ENCODE assay signal across 8 cellular contexts in genomic region chr16:2206420-2206779, GRCh38. TPM values are rescaled to one million over a fixed set of nuclear protein-coding genes. Genes with fewer than 3 reads are reported as not detected.
DNase-seq lines count a peak whose midpoint lies in the region; ATAC-seq, FAIRE-seq and TF ChIP-seq lines count a peak whose summit lies in the region.

No MANE protein-coding gene starts in this region.

- H4K20me1 ChIP-seq in K562 (replicated peaks; ENCODE audit: control insufficient read depth, insufficient read depth, low read length): peaks cover 8% of the 10 kb centered on the region

- TF ChIP-seq EP300 in K562 (IDR thresholded peaks at IDR 0.05; ENCODE audit: low read length): no peak

- in situ Hi-C loops in K562 (cut with MboI): no loop called here

- no peaks in the 10 kb centered on the region for H3K9me1 ChIP-seq in K562 (ENCODE audit: control insufficient read depth, insufficient read depth, low read length)

- ATAC-seq in left cardiac atrium (no peak), K562 (no peak), HG03520 (IDR thresholded peaks at IDR 0.05; ENCODE audit: unreplicated experiment) (no peak), GM19467 (IDR thresholded peaks at IDR 0.05; ENCODE audit: unreplicated experiment) (no peak), GM21737 (IDR thresholded peaks at IDR 0.05; ENCODE audit: unreplicated experiment) (no peak)

- H3K18ac ChIP-seq in mesendoderm (ENCODE audit: low read length): no peak overlapping the region

- H2AK5ac ChIP-seq in mesendoderm (ENCODE audit: low read length): no peak overlapping the region

- POLR2A ChIA-PET in K562 (lab: Yijun Ruan, JAX): interaction anchor here (0.9 to 1.4 kb wide), 6 partner anchors 8 to 51 kb away, joined by 3 to 7 read pairs (median 6); partner anchors contain the start of genes ECI1, PGP and TRAF7

- intact Hi-C loops in left cardiac atrium (cut with DNase I) (no loop called here), K562 (cut with micrococcal nuclease) (no loop called here)

- H3K36me3 ChIP-seq in right atrium auricular region: peaks cover 30% of the 10 kb centered on the region
- H3K36me3 ChIP-seq in K562 (ENCODE audit: control insufficient read depth, insufficient read depth, low read length): peaks cover 39% of the 10 kb centered on the region; the same call in 1 of the 3 replicates
- peaks cover 3% of the 10 kb centered on the region for H3K36me3 ChIP-seq in mesendoderm (ENCODE audit: control insufficient read depth, insufficient read depth, low read length)

- DNase-seq in right atrium auricular region (ENCODE audit: low spot score): no peak
- no peak for DNase-seq in left cardiac atrium
- no peak for DNase-seq in K562 (ENCODE audit: extremely low read depth in 1 of 4, low spot score in 3 of 4)
- no peak for DNase-seq in mesendoderm
- DNase-seq in NCI-H1436 treated with DMSO at 0.1 percent for 48 hours (lab: John Stamatoyannopoulos, UW): no peak

- peaks cover 0 to 16% of the 10 kb centered on the region in 2 donors for H3K4me1 ChIP-seq in right atrium auricular region
- H3K4me1 ChIP-seq in K562 (replicated peaks in 1 of 2; ENCODE audit: control insufficient read depth in 2 of 2, insufficient read depth in 2 of 2, low read length in 2 of 2): peaks cover 22 to 72% of the 10 kb centered on the region in 2 experiments
- H3K4me1 ChIP-seq in mesendoderm (ENCODE audit: control insufficient read depth, low read depth, low read length): no peaks in the 10 kb centered on the region

- H3K79me2 ChIP-seq in K562 (ENCODE audit: control insufficient read depth, insufficient read depth, low read length): peaks cover 44% of the 10 kb centered on the region
- no peaks in the 10 kb centered on the region for H3K79me2 ChIP-seq in mesendoderm (ENCODE audit: control insufficient read depth, insufficient read depth, low read length)

- H3K4me2 ChIP-seq in K562 (ENCODE audit: insufficient read depth, low read length): peak overlapping the region; percentile 92
- peak overlapping the region; percentile 92 for H3K4me2 ChIP-seq in mesendoderm (ENCODE audit: low read length)

- no peaks in the 10 kb centered on the region for H3K9me3 ChIP-seq in right atrium auricular region
- no peaks in the 10 kb centered on the region for H3K9me3 ChIP-seq in K562 (replicated peaks; ENCODE audit: control insufficient read depth, insufficient read depth, low read depth, low read length)

- H3K27me3 ChIP-seq in right atrium auricular region: no peaks in the 10 kb centered on the region
- H3K27me3 ChIP-seq in K562 (ENCODE audit: control insufficient read depth in 2 of 2, insufficient read depth in 2 of 2, low read length in 2 of 2): no peaks in the 10 kb centered on the region
- H3K27me3 ChIP-seq in mesendoderm (ENCODE audit: insufficient read depth, low read length, poor library complexity): no peaks in the 10 kb centered on the region

- CTCF ChIA-PET in K562 (lab: Yijun Ruan, JAX; ENCODE audit: low intra/inter-chr PET ratio): no interaction called here

- peak overlapping the region; percentile 100 for H3K56ac ChIP-seq in mesendoderm (ENCODE audit: low read length)

- H4K5ac ChIP-seq in mesendoderm (ENCODE audit: low read length): no peak overlapping the region

- H3K4ac ChIP-seq in mesendoderm (ENCODE audit: low read depth, low read length): no peak overlapping the region

- H4K8ac ChIP-seq in mesendoderm (ENCODE audit: low read depth, low read length): no peak overlapping the region

- peak overlapping the region; percentile 98 to 100 for H3K27ac ChIP-seq in right atrium auricular region
- H3K27ac ChIP-seq in K562 (ENCODE audit: extremely low read depth, low read depth, low read length): peak overlapping the region; percentile 93; the same call in 2 of the 3 replicates
- H3K27ac ChIP-seq in mesendoderm (ENCODE audit: low read depth, low read length): no peak overlapping the region

- no TSS peak for BruUV-seq in K562 (replicated peaks; lab: Mats Ljungman, UMichigan)

- no peak for TF ChIP-seq RAD21 in K562 (CRISPR knock-in tag; conservative IDR thresholded peaks at IDR 0.05 in 1 of 2, IDR thresholded peaks at IDR 0.05 in 1 of 2)

- H2BK120ac ChIP-seq in mesendoderm (ENCODE audit: low read depth, low read length): no peak overlapping the region

- H2BK5ac ChIP-seq in mesendoderm (ENCODE audit: low read length): no peak overlapping the region

- TF ChIP-seq CTCF in right atrium auricular region (IDR thresholded peaks at IDR 0.05): no peak
- TF ChIP-seq CTCF in K562 (IDR thresholded peaks at IDR 0.05 in 2 of 3, conservative IDR thresholded peaks at IDR 0.05 in 1 of 3; ENCODE audit: insufficient read depth in 2 of 3, low read depth in 1 of 3, low read length in 3 of 3): no peak

- no peak for TF ChIP-seq POLR2A in K562 (conservative IDR thresholded peaks at IDR 0.05)

- H3K4me3 ChIP-seq in right atrium auricular region (peak overlapping the region in 1 of 2 donors; percentile 72), K562 (peak overlapping the region; percentile 84), mesendoderm (ENCODE audit: low read length) (no peak overlapping the region)

- WGBS in K562 (ENCODE audit: insufficient coverage, low coverage, missing lambda C conversion rate): 41% methylated on average over 11 of the region's 18 CpGs
- no CpG with 5 or more reads among the region's 18 CpGs for WGBS in mesendoderm (ENCODE audit: extremely low coverage, insufficient coverage, low lambda C conversion rate)

- no peak overlapping the region for H2BK15ac ChIP-seq in mesendoderm (replicated peaks; ENCODE audit: low read depth)

- FAIRE-seq in K562 (lab: Jason Lieb, UNC): no peak

- H3K23ac ChIP-seq in mesendoderm (ENCODE audit: low read length): no peak overlapping the region

- no peak overlapping the region for H2AFZ ChIP-seq in K562 (ENCODE audit: low read depth, low read length)

- peaks cover 3% of the 10 kb centered on the region for H3K79me1 ChIP-seq in mesendoderm (ENCODE audit: low read length)

- H3K9ac ChIP-seq in K562 (ENCODE audit: insufficient read depth in 1 of 2, low read depth in 2 of 2, low read length in 2 of 2): peak overlapping the region; percentile 92 to 96
- H3K9ac ChIP-seq in mesendoderm (ENCODE audit: low read length): peak overlapping the region; percentile 91

RNA-seq across cellular contexts. Expression of gene MLST8, which starts 1.1 kb away (rescaled TPM):
- 10 to 100 TPM; 35.6 to 45.0 TPM for total RNA-seq in right atrium auricular region
- total RNA-seq in left cardiac atrium: 10 to 100 TPM; 24.9 to 26.9 TPM
- 73.3 and 236 TPM in 2 replicates for total RNA-seq in K562 (2011; cell fraction: chromatin; rRNA removed; ENCODE audit: low replicate concordance)
- 205 and 257 TPM in 2 replicates for total RNA-seq in K562 (2011; cell fraction: nucleolus; rRNA removed)
- total RNA-seq in K562 (2011; cell fraction: nucleoplasm; rRNA removed): 108 and 122 TPM in 2 replicates
- 83.0 and 110 TPM in 2 replicates for total RNA-seq in K562 (2014; rRNA removed)
- total RNA-seq in K562 (2014; rRNA removed; fragmentation: Illumina TruSeq; extraction: Trizol): 2.6 and 4.3 TPM in 2 replicates
- total RNA-seq in K562 (2015; rRNA removed; fragmentation: Illumina TruSeq; extraction: Trizol): 15.7 and 16.0 TPM in 2 replicates
- total RNA-seq in K562 (2021): 79.1 and 85.0 TPM in 2 replicates
- polyA plus RNA-seq in K562 (2011; rRNA removed): 76.1 and 91.6 TPM in 2 replicates
- polyA plus RNA-seq in K562 (2011; cell fraction: cytosol; rRNA removed): 165 and 312 TPM in 2 replicates
- 329 and 477 TPM in 2 replicates for polyA plus RNA-seq in K562 (2011; cell fraction: nucleus; rRNA removed)
- 71.4 and 87.7 TPM in 2 replicates for polyA plus RNA-seq in K562 (2012)
- 43.3 and 74.6 TPM in 2 replicates for polyA plus RNA-seq in K562 (2014; fragmentation: Illumina TruSeq; extraction: Trizol)
- 1 to 10 TPM; 1.5 to 9.8 TPM for polyA plus RNA-seq in K562 (2014; fragmentation: Nextera tagmentation; extraction: Ambion mirVana)
- 116 TPM in 2 replicates for polyA plus RNA-seq in K562 (2014; rRNA removed)
- polyA minus RNA-seq in K562 (2011; rRNA and poly(A)+ RNA removed): 19.6 and 40.3 TPM in 2 replicates
- 53.2 and 86.4 TPM in 2 replicates for polyA minus RNA-seq in K562 (2011; cell fraction: cytosol; rRNA and poly(A)+ RNA removed)
- 96.5 and 139 TPM in 2 replicates for polyA minus RNA-seq in K562 (2011; cell fraction: nucleus; rRNA and poly(A)+ RNA removed)
- 48.7 TPM for polyA plus RNA-seq in mesendoderm (2013, experiment 1 of 2)
- 49.1 TPM for polyA plus RNA-seq in mesendoderm (2013, experiment 2 of 2)

RNA-seq across cellular contexts. Expression of gene BRICD5, which starts 4.3 kb away (rescaled TPM):
- total RNA-seq in right atrium auricular region: 1 to 10 TPM; 1.2 to 1.6 TPM
- 1 to 10 TPM; 5.7 to 5.9 TPM for total RNA-seq in left cardiac atrium
- 10.6 and 42.5 TPM in 2 replicates for total RNA-seq in K562 (2011; cell fraction: chromatin; rRNA removed; ENCODE audit: low replicate concordance)
- 29.7 and 34.7 TPM in 2 replicates for total RNA-seq in K562 (2011; cell fraction: nucleolus; rRNA removed)
- total RNA-seq in K562 (2011; cell fraction: nucleoplasm; rRNA removed): 10.8 and 18.8 TPM in 2 replicates
- 2.9 and 3.5 TPM in 2 replicates for total RNA-seq in K562 (2014; rRNA removed)
- 0.32 and 0.40 TPM in 2 replicates for total RNA-seq in K562 (2014; rRNA removed; fragmentation: Illumina TruSeq; extraction: Trizol)
- total RNA-seq in K562 (2015; rRNA removed; fragmentation: Illumina TruSeq; extraction: Trizol): 3.4 and 4.1 TPM in 2 replicates
- 2.0 and 4.0 TPM in 2 replicates for total RNA-seq in K562 (2021)
- polyA plus RNA-seq in K562 (2011; rRNA removed): 1.8 and 3.2 TPM in 2 replicates
- 2.8 and 13.2 TPM in 2 replicates for polyA plus RNA-seq in K562 (2011; cell fraction: cytosol; rRNA removed)
- 33.5 and 71.7 TPM in 2 replicates for polyA plus RNA-seq in K562 (2011; cell fraction: nucleus; rRNA removed)
- 5.8 and 14.0 TPM in 2 replicates for polyA plus RNA-seq in K562 (2012)
- 0.49 and 3.8 TPM in 2 replicates for polyA plus RNA-seq in K562 (2014; fragmentation: Illumina TruSeq; extraction: Trizol)
- polyA plus RNA-seq in K562 (2014; fragmentation: Nextera tagmentation; extraction: Ambion mirVana): under 1 TPM in 1 of 2 experiments, not detected in 1; 0.24 TPM
- polyA plus RNA-seq in K562 (2014; rRNA removed): 5.1 and 15.1 TPM in 2 replicates
- 0.28 and 0.54 TPM in 2 replicates for polyA minus RNA-seq in K562 (2011; rRNA and poly(A)+ RNA removed)
- 0.57 TPM in 1 of 2 replicates, not detected in the other for polyA minus RNA-seq in K562 (2011; cell fraction: cytosol; rRNA and poly(A)+ RNA removed)
- 3.4 and 6.9 TPM in 2 replicates for polyA minus RNA-seq in K562 (2011; cell fraction: nucleus; rRNA and poly(A)+ RNA removed)
- 1.5 TPM for polyA plus RNA-seq in mesendoderm (2013, experiment 1 of 2)
- polyA plus RNA-seq in mesendoderm (2013, experiment 2 of 2): 1.9 TPM

RNA-seq across cellular contexts. Expression of gene PGP, which starts 8.2 kb away (rescaled TPM):
- total RNA-seq in right atrium auricular region: 10 to 100 TPM; 15.5 to 17.7 TPM
- 10 to 100 TPM; 21.1 to 24.6 TPM for total RNA-seq in left cardiac atrium
- 31.1 and 74.2 TPM in 2 replicates for total RNA-seq in K562 (2011; cell fraction: chromatin; rRNA removed; ENCODE audit: low replicate concordance)
- total RNA-seq in K562 (2011; cell fraction: nucleolus; rRNA removed): 69.6 and 75.5 TPM in 2 replicates
- total RNA-seq in K562 (2011; cell fraction: nucleoplasm; rRNA removed): 40.6 and 42.6 TPM in 2 replicates
- 57.6 and 70.2 TPM in 2 replicates for total RNA-seq in K562 (2014; rRNA removed)
- 8.5 and 11.4 TPM in 2 replicates for total RNA-seq in K562 (2014; rRNA removed; fragmentation: Illumina TruSeq; extraction: Trizol)
- 24.1 and 26.5 TPM in 2 replicates for total RNA-seq in K562 (2015; rRNA removed; fragmentation: Illumina TruSeq; extraction: Trizol)
- total RNA-seq in K562 (2021): 44.9 and 49.6 TPM in 2 replicates
- 19.6 and 27.9 TPM in 2 replicates for polyA plus RNA-seq in K562 (2011; rRNA removed)
- 27.6 and 84.2 TPM in 2 replicates for polyA plus RNA-seq in K562 (2011; cell fraction: cytosol; rRNA removed)
- polyA plus RNA-seq in K562 (2011; cell fraction: nucleus; rRNA removed): 92.6 and 123 TPM in 2 replicates
- polyA plus RNA-seq in K562 (2012): 33.7 and 34.1 TPM in 2 replicates
- 14.2 and 20.7 TPM in 2 replicates for polyA plus RNA-seq in K562 (2014; fragmentation: Illumina TruSeq; extraction: Trizol)
- polyA plus RNA-seq in K562 (2014; fragmentation: Nextera tagmentation; extraction: Ambion mirVana): 1 to 10 TPM; 1.1 to 3.0 TPM
- 54.0 and 55.6 TPM in 2 replicates for polyA plus RNA-seq in K562 (2014; rRNA removed)
- 7.3 and 7.4 TPM in 2 replicates for polyA minus RNA-seq in K562 (2011; rRNA and poly(A)+ RNA removed)
- 13.6 and 18.7 TPM in 2 replicates for polyA minus RNA-seq in K562 (2011; cell fraction: cytosol; rRNA and poly(A)+ RNA removed)
- 29.8 and 32.1 TPM in 2 replicates for polyA minus RNA-seq in K562 (2011; cell fraction: nucleus; rRNA and poly(A)+ RNA removed)
- polyA plus RNA-seq in mesendoderm (2013, experiment 1 of 2): 32.9 TPM
- polyA plus RNA-seq in mesendoderm (2013, experiment 2 of 2): 32.1 TPM

RNA-seq across cellular contexts. Expression of gene CASKIN1, which starts 10.0 kb away (rescaled TPM):
- 1 to 10 TPM; 3.5 to 4.3 TPM for total RNA-seq in right atrium auricular region
- total RNA-seq in left cardiac atrium: 1 to 10 TPM; 5.9 to 6.1 TPM
- 3.2 and 16.5 TPM in 2 replicates for total RNA-seq in K562 (2011; cell fraction: chromatin; rRNA removed; ENCODE audit: low replicate concordance)
- 11.3 and 11.6 TPM in 2 replicates for total RNA-seq in K562 (2011; cell fraction: nucleolus; rRNA removed)
- 3.2 and 5.9 TPM in 2 replicates for total RNA-seq in K562 (2011; cell fraction: nucleoplasm; rRNA removed)
- total RNA-seq in K562 (2014; rRNA removed): 1.5 and 2.6 TPM in 2 replicates
- total RNA-seq in K562 (2014; rRNA removed; fragmentation: Illumina TruSeq; extraction: Trizol): 0.10 and 0.15 TPM in 2 replicates
- 0.68 and 1.7 TPM in 2 replicates for total RNA-seq in K562 (2015; rRNA removed; fragmentation: Illumina TruSeq; extraction: Trizol)
- total RNA-seq in K562 (2021): 4.5 and 7.0 TPM in 2 replicates
- polyA plus RNA-seq in K562 (2011; rRNA removed): 0.84 and 1.9 TPM in 2 replicates
- 1.4 and 1.9 TPM in 2 replicates for polyA plus RNA-seq in K562 (2011; cell fraction: cytosol; rRNA removed)
- polyA plus RNA-seq in K562 (2011; cell fraction: nucleus; rRNA removed): 6.6 and 12.7 TPM in 2 replicates
- polyA plus RNA-seq in K562 (2012): 1.7 and 2.9 TPM in 2 replicates
- 0.28 and 0.73 TPM in 2 replicates for polyA plus RNA-seq in K562 (2014; fragmentation: Illumina TruSeq; extraction: Trizol)
- polyA plus RNA-seq in K562 (2014; fragmentation: Nextera tagmentation; extraction: Ambion mirVana): not detected
- 3.1 and 3.7 TPM in 2 replicates for polyA plus RNA-seq in K562 (2014; rRNA removed)
- 0.32 and 0.90 TPM in 2 replicates for polyA minus RNA-seq in K562 (2011; rRNA and poly(A)+ RNA removed)
- polyA minus RNA-seq in K562 (2011; cell fraction: cytosol; rRNA and poly(A)+ RNA removed): 1.1 and 1.5 TPM in 2 replicates
- 2.0 and 2.2 TPM in 2 replicates for polyA minus RNA-seq in K562 (2011; cell fraction: nucleus; rRNA and poly(A)+ RNA removed)
- 0.24 TPM for polyA plus RNA-seq in mesendoderm (2013, experiment 1 of 2)
- 1.1 TPM for polyA plus RNA-seq in mesendoderm (2013, experiment 2 of 2)

RNA-seq across cellular contexts. Expression of gene E4F1, which starts 17.0 kb away (rescaled TPM):
- total RNA-seq in right atrium auricular region (10 to 100 TPM; 10.0 to 16.7 TPM), left cardiac atrium (10 to 100 TPM; 11.9 to 15.0 TPM), K562 (2014; rRNA removed) (94.9 and 97.1 TPM in 2 replicates), K562 (2014; rRNA removed; fragmentation: Illumina TruSeq; extraction: Trizol) (3.7 and 5.5 TPM in 2 replicates), K562 (2015; rRNA removed; fragmentation: Illumina TruSeq; extraction: Trizol) (33.1 and 37.3 TPM in 2 replicates), K562 (2021) (53.2 and 63.2 TPM in 2 replicates)
- total RNA-seq in K562 (2011; cell fraction: chromatin; rRNA removed; ENCODE audit: low replicate concordance): 59.2 and 250 TPM in 2 replicates
- 208 and 236 TPM in 2 replicates for total RNA-seq in K562 (2011; cell fraction: nucleolus; rRNA removed)
- total RNA-seq in K562 (2011; cell fraction: nucleoplasm; rRNA removed): 68.1 and 94.3 TPM in 2 replicates
- polyA plus RNA-seq in K562 (2011; rRNA removed) (20.4 and 32.0 TPM in 2 replicates), K562 (2014; fragmentation: Illumina TruSeq; extraction: Trizol) (5.6 and 23.2 TPM in 2 replicates), K562 (2014; fragmentation: Nextera tagmentation; extraction: Ambion mirVana) (under 1 TPM; 0.48 to 0.96 TPM), K562 (2014; rRNA removed) (58.7 and 62.7 TPM in 2 replicates)
- 27.5 and 65.2 TPM in 2 replicates for polyA plus RNA-seq in K562 (2011; cell fraction: cytosol; rRNA removed)
- polyA plus RNA-seq in K562 (2011; cell fraction: nucleus; rRNA removed): 215 and 329 TPM in 2 replicates
- polyA plus RNA-seq in K562 (2012): 34.9 and 35.9 TPM in 2 replicates
- polyA minus RNA-seq in K562 (2011; rRNA and poly(A)+ RNA removed): 5.5 and 8.4 TPM in 2 replicates
- polyA minus RNA-seq in K562 (2011; cell fraction: cytosol; rRNA and poly(A)+ RNA removed): 30.6 and 30.9 TPM in 2 replicates
- polyA minus RNA-seq in K562 (2011; cell fraction: nucleus; rRNA and poly(A)+ RNA removed): 67.1 and 68.3 TPM in 2 replicates
- polyA plus RNA-seq in mesendoderm (2013, experiment 1 of 2): 11.7 TPM
- polyA plus RNA-seq in mesendoderm (2013, experiment 2 of 2): 12.2 TPM
